13 cellular contexts compared by ENCODE assay signal in genomic region chr4:58602701-58603359, GRCh38.
"Had no signal": no experiment of that assay in that cellular context is flagged by ENCODE, and none has a peak within 500 bp of the region (broad histone marks: within the 10 kb centered on the region; RNA-seq: fewer than 3 reads in every experiment).

No MANE protein-coding gene starts in this region.

- H3K9me3 ChIP-seq: body of pancreas, neutrophil, right atrium auricular region, testis had no signal

- H3K27me3 Mint-ChIP-seq: activated naive CD4-positive, alpha-beta T cell treated with anti-CD3 and anti-CD28 coated beads, Interleukin-2, amount 50 U/mL, for 24 hours; central memory CD8-positive, alpha-beta T cell; effector memory CD8-positive, alpha-beta T cell; naive thymus-derived CD4-positive, alpha-beta T cell; stimulated activated naive CD8-positive, alpha-beta T cell treated with anti-CD3 and anti-CD28 coated beads, Interleukin-15, amount 100 ng/mL, for 72 hours had no signal

- H3K4me3 ChIP-seq: body of pancreas, right atrium auricular region, skin epidermis, testis had no signal

- H3K27ac ChIP-seq: body of pancreas, neutrophil, right atrium auricular region, skin epidermis, testis had no signal

- H3K36me3 Mint-ChIP-seq: activated naive CD4-positive, alpha-beta T cell treated with anti-CD3 and anti-CD28 coated beads, Interleukin-2, amount 50 U/mL, for 24 hours; naive thymus-derived CD4-positive, alpha-beta T cell had no signal

- DNase-seq: body of pancreas; effector memory CD8-positive, alpha-beta T cell; hypothalamus; left colon; naive thymus-derived CD4-positive, alpha-beta T cell; stimulated activated CD4-positive, alpha-beta T cell treated with anti-CD3 and anti-CD28 coated beads, Interleukin-4, amount 100 ng/mL, for 4 hours; stimulated activated naive CD8-positive, alpha-beta T cell treated with anti-CD3 and anti-CD28 coated beads, Interleukin-15, amount 100 ng/mL, for 72 hours; testis had no signal

- H3K4me1 Mint-ChIP-seq: activated naive CD4-positive, alpha-beta T cell treated with anti-CD3 and anti-CD28 coated beads, Interleukin-2, amount 50 U/mL, for 24 hours; central memory CD8-positive, alpha-beta T cell; naive thymus-derived CD4-positive, alpha-beta T cell; stimulated activated naive CD8-positive, alpha-beta T cell treated with anti-CD3 and anti-CD28 coated beads, Interleukin-15, amount 100 ng/mL, for 72 hours had no signal

- H3K4me1 ChIP-seq: body of pancreas, right atrium auricular region, testis had no signal

- ATAC-seq: body of pancreas; effector memory CD8-positive, alpha-beta T cell; left colon; naive thymus-derived CD4-positive, alpha-beta T cell; stimulated activated naive CD8-positive, alpha-beta T cell treated with anti-CD3 and anti-CD28 coated beads, Interleukin-15, amount 100 ng/mL, for 72 hours had no signal

- H3K36me3 ChIP-seq: neutrophil, right atrium auricular region had no signal

- H3K27ac Mint-ChIP-seq: activated naive CD4-positive, alpha-beta T cell treated with anti-CD3 and anti-CD28 coated beads, Interleukin-2, amount 50 U/mL, for 24 hours; effector memory CD8-positive, alpha-beta T cell; naive thymus-derived CD4-positive, alpha-beta T cell; stimulated activated naive CD8-positive, alpha-beta T cell treated with anti-CD3 and anti-CD28 coated beads, Interleukin-15, amount 100 ng/mL, for 72 hours had no signal

- H3K4me3 Mint-ChIP-seq: activated naive CD4-positive, alpha-beta T cell treated with anti-CD3 and anti-CD28 coated beads, Interleukin-2, amount 50 U/mL, for 24 hours; central memory CD8-positive, alpha-beta T cell; effector memory CD8-positive, alpha-beta T cell; naive thymus-derived CD4-positive, alpha-beta T cell; stimulated activated naive CD8-positive, alpha-beta T cell treated with anti-CD3 and anti-CD28 coated beads, Interleukin-15, amount 100 ng/mL, for 72 hours had no signal

- H3K27me3 ChIP-seq: body of pancreas, neutrophil, right atrium auricular region, testis had no signal
